ENCODE assay signal across 8 cellular contexts in the genomic region with DNA sequence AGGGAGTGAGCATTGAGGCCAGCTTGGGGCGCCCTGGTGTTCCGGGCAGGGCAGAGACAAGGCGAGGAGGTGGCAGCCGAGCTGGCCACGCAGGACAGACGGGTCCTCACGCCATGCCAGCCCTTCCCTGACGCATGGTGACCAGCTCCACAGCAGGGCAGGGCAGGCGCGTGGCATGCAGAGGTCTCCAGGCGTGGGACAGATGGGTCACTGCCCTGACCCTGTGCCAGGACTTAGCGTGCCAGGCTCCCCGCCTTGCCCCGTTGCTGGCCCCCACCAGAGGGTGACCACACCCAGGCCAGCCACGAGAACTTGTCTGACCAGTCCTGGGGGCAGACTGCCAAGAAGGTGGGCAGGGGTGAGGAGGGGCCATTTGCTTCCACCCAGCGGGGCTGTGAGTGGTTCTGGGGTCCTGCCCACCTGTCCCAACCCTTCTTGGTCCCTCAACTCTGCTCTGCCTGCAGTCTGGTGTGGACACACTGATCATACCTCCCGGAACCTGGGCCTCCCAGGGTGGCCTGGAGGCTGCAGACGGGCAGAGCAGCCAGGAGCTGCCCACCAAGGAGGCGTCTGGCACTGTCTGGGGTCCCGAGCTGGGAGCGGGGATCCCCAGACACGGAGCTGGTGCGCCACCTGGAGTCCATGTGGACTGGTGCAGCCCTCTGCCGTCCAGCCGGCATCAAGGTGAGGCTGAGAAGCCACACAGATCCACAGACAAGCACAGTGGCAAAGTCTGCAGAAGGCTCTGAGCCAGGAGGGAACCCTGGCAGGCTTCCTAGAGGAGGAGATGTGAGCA. TPM values are rescaled to one million over a fixed set of nuclear protein-coding genes. Genes with fewer than 3 reads are reported as not detected.
DNase-seq lines count a peak whose midpoint lies in the region; ATAC-seq, FAIRE-seq and TF ChIP-seq lines count a peak whose summit lies in the region.

A gene (plus strand): TSS at position 446 of the 796 bp plus-strand sequence. CDS start 834 bp downstream, outside the sequence.

- in situ Hi-C loops in GM13976 (cut with MboI; ENCODE audit: low sequenced_read_pairs, unreplicated experiment) (loop anchor here (5.0 kb wide), 1 partner anchor 110 kb away; no protein-coding TSS in a partner anchor), HepG2 (cut with HindIII; ENCODE audit: extremely low pct_ligation_motif_present, low pct_unique_long_range_greater_than_20kb) (loop anchor here (5.0 kb wide), 2 partner anchors 40 to 115 kb away; a partner anchor contains a TSS)

- 0% methylated on average over 3 of the region's 25 CpGs for WGBS in HepG2 (ENCODE audit: low lambda C conversion rate)

- no peak within 1 kb of the TSS for H3K27ac Mint-ChIP-seq in activated CD4-positive, alpha-beta T cell treated with anti-CD3 and anti-CD28 coated beads for 36 hours

- peaks cover 82% of the 10 kb centered on the region for H3K4me1 ChIP-seq in HepG2 (ENCODE audit: insufficient read depth, low read length)

- POLR2A ChIA-PET in activated CD4-positive, alpha-beta T cell treated with anti-CD3 and anti-CD28 coated beads for 36 hours (lab: Charles Lee), result interaction anchor here (1.0 kb wide), 1 partner anchor 13 kb away, joined by 6 read pairs; a partner anchor contains a TSS
- POLR2A ChIA-PET in HepG2 (lab: Yijun Ruan, JAX), result interaction anchor here (0.7 to 13.4 kb wide), 15 partner anchors 9 to 109 kb away, joined by 3 to 225 read pairs (median 4); a partner anchor contains a TSS

- peak within 1 kb of the TSS; percentile 31; the same call in 1 of the 2 replicates for H3K9ac ChIP-seq in HepG2 (ENCODE audit: insufficient read depth, low read depth, low read length)

- TF ChIP-seq RAD21 in HepG2 (CRISPR knock-in tag; IDR thresholded peaks at IDR 0.05), result peak; percentile 95

- ATAC-seq in activated CD4-positive, alpha-beta T cell treated with anti-CD3 and anti-CD28 coated beads for 36 hours, result peak; percentile 38
- ATAC-seq in HepG2 (peak; percentile 35), HG02588 (IDR thresholded peaks at IDR 0.05; ENCODE audit: unreplicated experiment) (no peak)

- FAIRE-seq in HepG2 (lab: Jason Lieb, UNC), result peak; percentile 4

- intact Hi-C loops in activated CD4-positive, alpha-beta T cell treated with anti-CD3 and anti-CD28 coated beads for 36 hours (cut with DNase I, micrococcal nuclease), result loop anchor here (1.0 to 10.0 kb wide), 3 partner anchors 109 to 442 kb away; a partner anchor contains a TSS
- intact Hi-C loops in HepG2 (cut with micrococcal nuclease; ENCODE audit: unreplicated experiment), result loop anchor here (2.0 kb wide), 2 partner anchors 38 to 106 kb away; a partner anchor contains a TSS

- H3K9me3 Mint-ChIP-seq in activated CD4-positive, alpha-beta T cell treated with anti-CD3 and anti-CD28 coated beads for 36 hours (ENCODE audit: low read depth), result no peaks in the 10 kb centered on the region

- no peak within 1 kb of the TSS for H3K27ac ChIP-seq in HepG2 (ENCODE audit: extremely low read length, insufficient read depth, low read length)

- BruUV-seq in HepG2 (replicated peaks; lab: Mats Ljungman, UMichigan), result no TSS peak

- H3K27me3 ChIP-seq in HepG2 (ENCODE audit: control insufficient read depth in 1 of 2, insufficient read depth in 2 of 2, low read length in 2 of 2), result no peaks in the 10 kb centered on the region; a peak in 1 of 5 replicates

- H2AFZ ChIP-seq in HepG2 (ENCODE audit: low read length), result no peak within 1 kb of the TSS

- peak within 1 kb of the TSS; percentile 96 for H3K4me2 ChIP-seq in HepG2 (ENCODE audit: low read depth, low read length)

- DNase-seq in 8988T (peak; percentile 98), GM13976 (ENCODE audit: low spot score) (peak; percentile 89), NCI-H2227 (lab: John Stamatoyannopoulos, UW; ENCODE audit: unreplicated experiment) (peak; percentile 77), cerebellar cortex (ENCODE audit: low spot score) (peak; percentile 79), HepG2 (ENCODE audit: low spot score) (peak; percentile 69)
- DNase-seq in activated CD4-positive, alpha-beta T cell treated with anti-CD3 and anti-CD28 coated beads for 36 hours, result peak; percentile 90
- peak; percentile 64 to 83 (median 66) for DNase-seq in stimulated activated CD4-positive, alpha-beta T cell treated with anti-CD3 and anti-CD28 coated beads, TNF-alpha, amount 100 ng/mL, for 24 hours (ENCODE audit: low read depth in 3 of 3)

- peak within 1 kb of the TSS in 2 of 3 experiments; percentile 62 to 72; a peak in 3 of 6 replicates for H3K4me3 ChIP-seq in HepG2 (replicated peaks in 1 of 3; ENCODE audit: insufficient read depth in 1 of 3, low read depth in 2 of 3, low read length in 3 of 3)

- TF ChIP-seq CTCF in GM13976 (IDR thresholded peaks at IDR 0.05; ENCODE audit: borderline replicate concordance, control extremely low read depth, extremely low read depth, insufficient read depth, missing control alignments) (peak; percentile 97), HepG2 (CRISPR knock-in tag; IDR thresholded peaks at IDR 0.05) (peak; percentile 98)

- peaks cover 2% of the 10 kb centered on the region for H3K27me3 Mint-ChIP-seq in activated CD4-positive, alpha-beta T cell treated with anti-CD3 and anti-CD28 coated beads for 36 hours

- H3K4me3 Mint-ChIP-seq in activated CD4-positive, alpha-beta T cell treated with anti-CD3 and anti-CD28 coated beads for 36 hours, result no peak within 1 kb of the TSS

- no peak for TF ChIP-seq EP300 in HepG2 (IDR thresholded peaks at IDR 0.05; ENCODE audit: low read depth in 2 of 2, low read length in 2 of 2)
- no peak for TF ChIP-seq EP300 in HepG2 (CRISPR knock-in tag; IDR thresholded peaks at IDR 0.05; ENCODE audit: borderline replicate concordance)

- no peak for TF ChIP-seq POLR2A in HepG2 (IDR thresholded peaks at IDR 0.05; ENCODE audit: insufficient read depth in 1 of 2, low read depth in 2 of 2, low read length in 2 of 2)

- H4K20me1 ChIP-seq in HepG2 (ENCODE audit: insufficient read depth, low read length), result no peaks in the 10 kb centered on the region

- no peaks in the 10 kb centered on the region for H3K36me3 ChIP-seq in HepG2 (replicated peaks in 1 of 2; ENCODE audit: control insufficient read depth in 1 of 2, insufficient read depth in 2 of 2, low read length in 2 of 2)

- H3K4me1 Mint-ChIP-seq in activated CD4-positive, alpha-beta T cell treated with anti-CD3 and anti-CD28 coated beads for 36 hours, result peaks cover 8% of the 10 kb centered on the region

- CTCF ChIA-PET in activated CD4-positive, alpha-beta T cell treated with anti-CD3 and anti-CD28 coated beads for 36 hours (lab: Charles Lee), result interaction anchor here (0.5 to 2.9 kb wide), 14 partner anchors 9 to 181 kb away, joined by 3 to 13 read pairs (median 4); a partner anchor contains a TSS
- CTCF ChIA-PET in HepG2 (lab: Yijun Ruan, JAX; ENCODE audit: low intra/inter-chr PET ratio, low total read pairs), result interaction anchor here (0.7 to 1.5 kb wide), 5 partner anchors 9 to 64 kb away, joined by 3 to 16 read pairs (median 3); a partner anchor contains a TSS

- no peaks in the 10 kb centered on the region for H3K9me3 ChIP-seq in HepG2 (ENCODE audit: low read length)

- no peaks in the 10 kb centered on the region for H3K79me2 ChIP-seq in HepG2 (ENCODE audit: insufficient read depth, low read length)

- H3K36me3 Mint-ChIP-seq in activated CD4-positive, alpha-beta T cell treated with anti-CD3 and anti-CD28 coated beads for 36 hours (ENCODE audit: low read depth), result no peaks in the 10 kb centered on the region

TF ChIP-seq in HepG2, 621 proteins besides CTCF, POLR2A, EP300 and RAD21 (continues in another document):
- TF ChIP-seq ZIK1 (CRISPR knock-in tag; IDR thresholded peaks at IDR 0.05; ENCODE audit: borderline replicate concordance, low read depth) (0 out of 2 replicates have a peak, but pooled peaks have one; percentile 41), SOX5 (CRISPR knock-in tag; IDR thresholded peaks at IDR 0.05; ENCODE audit: borderline replicate concordance) (0 out of 2 replicates have a peak, but pooled peaks have one; percentile 12), LCORL (IDR thresholded peaks at IDR 0.05) (no peak), LCORL (CRISPR knock-in tag; IDR thresholded peaks at IDR 0.05) (peak; percentile 76; the same call in 1 of the 2 replicates), POLR2G (IDR thresholded peaks at IDR 0.05; ENCODE audit: low read depth, low read length) (peak; percentile 47; the same call in 1 of the 2 replicates)
- TF ChIP-seq, protein P1, sequence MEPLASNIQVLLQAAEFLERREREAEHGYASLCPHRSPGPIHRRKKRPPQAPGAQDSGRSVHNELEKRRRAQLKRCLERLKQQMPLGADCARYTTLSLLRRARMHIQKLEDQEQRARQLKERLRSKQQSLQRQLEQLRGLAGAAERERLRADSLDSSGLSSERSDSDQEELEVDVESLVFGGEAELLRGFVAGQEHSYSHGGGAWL (CRISPR knock-in tag; IDR thresholded peaks at IDR 0.05), result no peak

RNA-seq across cellular contexts. Expression of the gene that starts here (rescaled TPM):
- total RNA-seq in activated CD4-positive, alpha-beta T cell treated with anti-CD3 and anti-CD28 coated beads for 36 hours, result not detected
- total RNA-seq in HepG2 (2016; rRNA removed; fragmentation: Illumina TruSeq; extraction: Trizol), result 0.09 and 0.10 TPM in 2 replicates
- not detected in 2 replicates for total RNA-seq in HepG2 (2016; cell fraction: cytosol; rRNA removed; fragmentation: Illumina TruSeq; extraction: Trizol; ENCODE audit: low read depth)
- total RNA-seq in HepG2 (2016; cell fraction: insoluble cytoplasmic fraction; rRNA removed; fragmentation: Illumina TruSeq; extraction: Trizol), result not detected in 2 replicates
- 0.12 TPM in 1 of 2 replicates, not detected in the other for total RNA-seq in HepG2 (2016; cell fraction: membrane; rRNA removed; fragmentation: Illumina TruSeq; extraction: Trizol)
- total RNA-seq in HepG2 (2016; cell fraction: nucleus; rRNA removed; fragmentation: Illumina TruSeq; extraction: Trizol), result not detected in 2 replicates
- not detected in 2 replicates for polyA plus RNA-seq in HepG2 (2011; rRNA removed)
- polyA plus RNA-seq in HepG2 (2011; cell fraction: cytosol; rRNA removed), result 0.03 and 0.04 TPM in 2 replicates
- polyA plus RNA-seq in HepG2 (2011; cell fraction: nucleus; rRNA removed), result 0.07 and 0.11 TPM in 2 replicates
- polyA plus RNA-seq in HepG2 (2012), result 0.33 and 0.51 TPM in 2 replicates
- polyA plus RNA-seq in HepG2 (2016; cell fraction: cytosol; fragmentation: Illumina TruSeq; extraction: Trizol; ENCODE audit: low read depth), result not detected in 2 replicates
- 0.25 TPM in 1 of 2 replicates, not detected in the other for polyA plus RNA-seq in HepG2 (2016; cell fraction: insoluble cytoplasmic fraction; fragmentation: Illumina TruSeq; extraction: Trizol; ENCODE audit: low read depth)
- polyA plus RNA-seq in HepG2 (2016; cell fraction: membrane; fragmentation: Illumina TruSeq; extraction: Trizol; ENCODE audit: low read depth), result not detected in 2 replicates
- 0.25 TPM in 1 of 2 replicates, not detected in the other for polyA plus RNA-seq in HepG2 (2016; cell fraction: nucleus; fragmentation: Illumina TruSeq; extraction: Trizol; ENCODE audit: insufficient read depth, low read depth)
- polyA minus RNA-seq in HepG2 (2011; rRNA and poly(A)+ RNA removed; ENCODE audit: low replicate concordance), result 0.10 and 0.44 TPM in 2 replicates
- not detected in 2 replicates for polyA minus RNA-seq in HepG2 (2011; cell fraction: cytosol; rRNA and poly(A)+ RNA removed)
- polyA minus RNA-seq in HepG2 (2011; cell fraction: nucleus; rRNA and poly(A)+ RNA removed), result 0.26 TPM in 1 of 2 replicates, not detected in the other

Comparison
In these comparisons a context has a peak if more than half of its experiments do, and no peak if none do; other contexts are left out.
1. Peak in DNase-seq and ATAC-seq in activated CD4-positive, alpha-beta T cell treated with anti-CD3 and anti-CD28 coated beads for 36 hours; RNA of the gene not detected or under 1 TPM.
2. Peak in DNase-seq, ATAC-seq, H3K4me3 ChIP-seq, H3K9ac ChIP-seq and H3K4me2 ChIP-seq in HepG2; RNA of the gene not detected or under 1 TPM.